Comparison of ENCODE assay signal across 26 cellular contexts in the genomic region with DNA sequence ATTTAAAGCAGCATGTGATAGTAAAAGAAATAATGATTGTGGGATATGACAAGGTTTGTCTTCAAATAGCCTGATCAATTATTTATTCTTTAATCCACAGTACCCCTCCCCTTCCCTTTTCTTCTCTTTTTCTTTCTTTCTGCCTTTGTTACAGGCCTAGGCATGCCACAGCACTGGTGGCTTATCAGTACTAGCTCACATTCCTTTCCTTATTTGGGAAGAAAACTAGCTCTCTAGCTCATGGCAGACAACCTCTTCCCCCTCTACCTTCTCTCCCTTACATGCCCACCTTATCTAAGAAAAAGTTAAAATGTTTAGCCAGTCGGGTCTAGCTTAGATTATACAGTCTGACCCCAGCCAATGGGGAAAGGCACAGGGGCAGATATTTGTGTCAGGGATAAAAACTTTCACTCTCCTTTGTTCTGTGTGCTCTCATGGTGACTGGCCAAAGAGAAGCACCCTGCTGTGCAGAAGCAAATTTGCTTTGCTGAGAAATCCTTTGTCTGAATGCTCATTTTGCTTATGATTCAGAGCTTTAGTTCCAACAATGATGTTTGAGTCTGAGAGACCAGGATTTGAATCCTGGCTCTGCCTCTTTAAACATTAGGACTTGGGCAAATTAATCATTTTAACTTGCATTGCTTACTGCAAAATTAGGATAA.
DNase-seq lines count a peak whose midpoint lies in the region; ATAC-seq and TF ChIP-seq lines count a peak whose summit lies in the region.
"Had no signal": no experiment of that assay in that cellular context is flagged by ENCODE, and none has a peak within 500 bp of the region (broad histone marks: within the 10 kb centered on the region; RNA-seq: fewer than 3 reads in every experiment).

No MANE protein-coding gene starts in this region.

- TF ChIP-seq CTCF in WTC11 (IDR thresholded peaks at IDR 0.05), result no peak
- no peak for TF ChIP-seq CTCF in smooth muscle cell (IDR thresholded peaks at IDR 0.05; ENCODE audit: borderline replicate concordance, insufficient read depth, poor library complexity, severe bottlenecking)

- H3K4me3 Mint-ChIP-seq in WTC11, result no peak overlapping the region
- H3K4me3 Mint-ChIP-seq: activated CD4-positive, alpha-beta memory T cell treated with anti-CD3 and anti-CD28 coated beads, Interleukin-2, amount 10 ng/mL, durations not matched to agents 7 days and 5 days; activated naive CD4-positive, alpha-beta T cell treated with anti-CD3 and anti-CD28 coated beads for 36 hours; HFFc6; mesothelial cell of epicardium; T-helper 2 cell treated with Interferon-gamma antibody and Interleukin-4, amounts not matched to agents 5 μg/mL and 100 μg/mL, for 36 hours had no signal

- H4K20me1 ChIP-seq in smooth muscle cell (ENCODE audit: low read depth), result no peaks in the 10 kb centered on the region
- H4K20me1 ChIP-seq: BLaER1 had no signal

- no peaks in the 10 kb centered on the region for H3K36me3 ChIP-seq in iPS-18a (ENCODE audit: control insufficient read depth, low read depth, low read length)
- no peaks in the 10 kb centered on the region for H3K36me3 ChIP-seq in smooth muscle cell (ENCODE audit: low read depth)
- H3K36me3 ChIP-seq: adrenal gland, BLaER1, brain microvascular endothelial cell, left ventricle myocardium inferior, sigmoid colon, tibial nerve had no signal

- DNase-seq in HT1080 (ENCODE audit: low read depth) (peak; percentile 17), WTC11 (ENCODE audit: low spot score) (no peak), smooth muscle cell (lab: John Stamatoyannopoulos, UW; ENCODE audit: unreplicated experiment) (no peak), GOT3 (lab: John Stamatoyannopoulos, UW) (no peak), DMS153 (lab: John Stamatoyannopoulos, UW) (no peak), COLO668 (lab: John Stamatoyannopoulos, UW; ENCODE audit: unreplicated experiment) (no peak)
- DNase-seq: activated CD4-positive, alpha-beta memory T cell treated with anti-CD3 and anti-CD28 coated beads, Interleukin-2, amount 10 ng/mL, durations not matched to agents 7 days and 5 days; activated CD8-positive, alpha-beta memory T cell treated with anti-CD3 and anti-CD28 coated beads, Interleukin-2, amount 50 U/mL, for 4 hours; activated naive CD4-positive, alpha-beta T cell treated with anti-CD3 and anti-CD28 coated beads for 36 hours; adrenal gland; brain microvascular endothelial cell; HFFc6; islet precursor cell; left ventricle myocardium inferior; NCI-H1436; NCI-H2081 treated with DMSO at 0.1 percent for 48 hours; NCI-H345; NCI-H748 treated with DMSO at 0.1 percent for 48 hours; SIG-M5; sigmoid colon; stimulated activated CD4-positive, alpha-beta T cell treated with anti-CD3 and anti-CD28 coated beads, Interleukin-4, amount 100 ng/mL, for 1 hour had no signal

- H3K9me3 ChIP-seq in iPS-18a (ENCODE audit: control insufficient read depth, low read depth, low read length) (no peaks in the 10 kb centered on the region), smooth muscle cell (replicated peaks; ENCODE audit: low read depth) (no peaks in the 10 kb centered on the region)
- H3K9me3 ChIP-seq: adrenal gland, BLaER1, tibial nerve had no signal

- peak overlapping the region; percentile 94 for H2AFZ ChIP-seq in smooth muscle cell (ENCODE audit: low read depth)

- POLR2A ChIA-PET in WTC11 (lab: Charles Lee), result no interaction called here

- H3K27me3 ChIP-seq in iPS-18a (ENCODE audit: control insufficient read depth, insufficient read depth, low read length) (no peaks in the 10 kb centered on the region), smooth muscle cell (ENCODE audit: low read depth) (no peaks in the 10 kb centered on the region)
- H3K27me3 ChIP-seq: adrenal gland, BLaER1, brain microvascular endothelial cell, sigmoid colon, tibial nerve had no signal

- H3K4me1 ChIP-seq in iPS-18a (ENCODE audit: control insufficient read depth, low read depth, low read length) (no peaks in the 10 kb centered on the region), smooth muscle cell (ENCODE audit: low read depth) (peaks cover 20% of the 10 kb centered on the region)
- H3K4me1 ChIP-seq: adrenal gland, BLaER1, left ventricle myocardium inferior, sigmoid colon, tibial nerve had no signal

- H3K9ac ChIP-seq in iPS-18a (ENCODE audit: low read length) (peak overlapping the region; percentile 21), smooth muscle cell (ENCODE audit: low read depth) (no peak overlapping the region)
- H3K9ac ChIP-seq: BLaER1 had no signal

- peak overlapping the region; percentile 54 for H3K4me2 ChIP-seq in smooth muscle cell
- H3K4me2 ChIP-seq: BLaER1 had no signal

- H3K4me1 Mint-ChIP-seq in WTC11, result peaks cover 15% of the 10 kb centered on the region
- H3K4me1 Mint-ChIP-seq: activated CD4-positive, alpha-beta memory T cell treated with anti-CD3 and anti-CD28 coated beads, Interleukin-2, amount 10 ng/mL, durations not matched to agents 7 days and 5 days; mesothelial cell of epicardium had no signal

- H3K27me3 Mint-ChIP-seq in WTC11 (ENCODE audit: low read depth), result no peaks in the 10 kb centered on the region
- H3K27me3 Mint-ChIP-seq: activated CD4-positive, alpha-beta memory T cell treated with anti-CD3 and anti-CD28 coated beads, Interleukin-2, amount 10 ng/mL, durations not matched to agents 7 days and 5 days had no signal

- no peaks in the 10 kb centered on the region for H3K79me2 ChIP-seq in smooth muscle cell (ENCODE audit: low read depth)

- H3K27ac Mint-ChIP-seq in WTC11, result peak overlapping the region; percentile 95
- H3K27ac Mint-ChIP-seq: activated CD4-positive, alpha-beta memory T cell treated with anti-CD3 and anti-CD28 coated beads, Interleukin-2, amount 10 ng/mL, durations not matched to agents 7 days and 5 days; activated naive CD4-positive, alpha-beta T cell treated with anti-CD3 and anti-CD28 coated beads for 36 hours; HFFc6; mesothelial cell of epicardium; T-helper 2 cell treated with Interferon-gamma antibody and Interleukin-4, amounts not matched to agents 5 μg/mL and 100 μg/mL, for 36 hours had no signal

- H3K36me3 Mint-ChIP-seq in WTC11, result peaks cover 20% of the 10 kb centered on the region

- no peaks in the 10 kb centered on the region for H3F3A ChIP-seq in smooth muscle cell (ENCODE audit: low read depth)

- H3K4me3 ChIP-seq in iPS-18a (ENCODE audit: low read length) (no peak overlapping the region), smooth muscle cell (no peak overlapping the region)
- H3K4me3 ChIP-seq: adrenal gland, BLaER1, left ventricle myocardium inferior, sigmoid colon, tibial nerve had no signal

- 19% methylated on average over 1 of the region's 1 CpG for WGBS in smooth muscle cell (ENCODE audit: low lambda C conversion rate)

- CTCF ChIA-PET in WTC11 (lab: Charles Lee), result no interaction called here

- H3K9me3 Mint-ChIP-seq in WTC11, result peaks cover 45% of the 10 kb centered on the region

- H3K27ac ChIP-seq in iPS-18a (ENCODE audit: low read length) (peak overlapping the region; percentile 67), smooth muscle cell (ENCODE audit: low read depth) (peak overlapping the region; percentile 54)
- H3K27ac ChIP-seq: adrenal gland, BLaER1, brain microvascular endothelial cell, left ventricle myocardium inferior, sigmoid colon, tibial nerve had no signal

- peak; percentile 97 for ATAC-seq in WTC11

TF ChIP-seq in WTC11, 78 proteins besides CTCF, POLR2A, EP300 and RAD21:
- TF ChIP-seq ZNF317 (CRISPR knock-in tag; IDR thresholded peaks at IDR 0.05; ENCODE audit: borderline replicate concordance, low read depth) (no peak), EMX1 (CRISPR knock-in tag; IDR thresholded peaks at IDR 0.05) (no peak)
- TF ChIP-seq, protein P1, sequence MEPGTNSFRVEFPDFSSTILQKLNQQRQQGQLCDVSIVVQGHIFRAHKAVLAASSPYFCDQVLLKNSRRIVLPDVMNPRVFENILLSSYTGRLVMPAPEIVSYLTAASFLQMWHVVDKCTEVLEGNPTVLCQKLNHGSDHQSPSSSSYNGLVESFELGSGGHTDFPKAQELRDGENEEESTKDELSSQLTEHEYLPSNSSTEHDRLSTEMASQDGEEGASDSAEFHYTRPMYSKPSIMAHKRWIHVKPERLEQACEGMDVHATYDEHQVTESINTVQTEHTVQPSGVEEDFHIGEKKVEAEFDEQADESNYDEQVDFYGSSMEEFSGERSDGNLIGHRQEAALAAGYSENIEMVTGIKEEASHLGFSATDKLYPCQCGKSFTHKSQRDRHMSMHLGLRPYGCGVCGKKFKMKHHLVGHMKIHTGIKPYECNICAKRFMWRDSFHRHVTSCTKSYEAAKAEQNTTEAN (CRISPR knock-in tag; IDR thresholded peaks at IDR 0.05), result no peak
- TF ChIP-seq, protein P2, sequence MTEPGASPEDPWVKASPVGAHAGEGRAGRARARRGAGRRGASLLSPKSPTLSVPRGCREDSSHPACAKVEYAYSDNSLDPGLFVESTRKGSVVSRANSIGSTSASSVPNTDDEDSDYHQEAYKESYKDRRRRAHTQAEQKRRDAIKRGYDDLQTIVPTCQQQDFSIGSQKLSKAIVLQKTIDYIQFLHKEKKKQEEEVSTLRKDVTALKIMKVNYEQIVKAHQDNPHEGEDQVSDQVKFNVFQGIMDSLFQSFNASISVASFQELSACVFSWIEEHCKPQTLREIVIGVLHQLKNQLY (CRISPR knock-in tag; IDR thresholded peaks at IDR 0.05), result no peak
